8 cellular contexts compared by ENCODE assay signal in genomic region chr5:10562202-10563131, GRCh38.
DNase-seq lines count a peak whose midpoint lies in the region; ATAC-seq and TF ChIP-seq lines count a peak whose summit lies in the region.

No MANE protein-coding gene starts in this region.

- H3K4me2 ChIP-seq in OCI-LY3 (ENCODE audit: low read length) = peak overlapping the region; percentile 95

- H3K79me2 ChIP-seq in OCI-LY3 (ENCODE audit: low read length) = peaks cover 38% of the 10 kb centered on the region

- no peaks in the 10 kb centered on the region for H3K27me3 ChIP-seq in OCI-LY3 (ENCODE audit: low read depth, low read length)
- peaks cover 77% of the 10 kb centered on the region for H3K27me3 ChIP-seq in iPS-18a (ENCODE audit: control insufficient read depth, insufficient read depth, low read length)

- H3K4me1 ChIP-seq in ES-I3 (ENCODE audit: insufficient read depth, low read length) (peaks cover 20% of the 10 kb centered on the region), OCI-LY3 (ENCODE audit: low read length) (peaks cover 65% of the 10 kb centered on the region), iPS-18a (ENCODE audit: control insufficient read depth, low read depth, low read length) (peaks cover 8% of the 10 kb centered on the region)

- H3K27ac ChIP-seq in OCI-LY3 (ENCODE audit: low read length) (peak overlapping the region; percentile 93), iPS-18a (ENCODE audit: low read length) (no peak overlapping the region)

- H2AFZ ChIP-seq in OCI-LY3 (ENCODE audit: low read depth, low read length) = no peak overlapping the region

- H3K9me3 ChIP-seq in ES-I3 (ENCODE audit: control insufficient read depth, insufficient read depth, low read length) (no peaks in the 10 kb centered on the region), OCI-LY3 (ENCODE audit: insufficient read depth, low read length) (no peaks in the 10 kb centered on the region), iPS-18a (ENCODE audit: control insufficient read depth, low read depth, low read length) (no peaks in the 10 kb centered on the region)

- H3K9ac ChIP-seq in ES-I3 (ENCODE audit: low read depth, low read length) (peak overlapping the region; percentile 67; the same call in 1 of the 2 replicates), OCI-LY3 (ENCODE audit: low read length) (peak overlapping the region; percentile 91), iPS-18a (ENCODE audit: low read length) (no peak overlapping the region)

- no peak for TF ChIP-seq CTCF in OCI-LY3 (IDR thresholded peaks at IDR 0.05; ENCODE audit: low read depth, low read length)

- peak; percentile 21 for ATAC-seq in GM21576 (IDR thresholded peaks at IDR 0.05; ENCODE audit: unreplicated experiment)

- H4K20me1 ChIP-seq in OCI-LY3 (ENCODE audit: insufficient read depth, low read length) = peaks cover 22% of the 10 kb centered on the region

- H3K36me3 ChIP-seq in ES-I3 (ENCODE audit: insufficient read depth, low read length) (no peaks in the 10 kb centered on the region), OCI-LY3 (replicated peaks; ENCODE audit: low read depth, low read length) (peaks cover 19% of the 10 kb centered on the region), iPS-18a (ENCODE audit: control insufficient read depth, low read depth, low read length) (no peaks in the 10 kb centered on the region)

- H3K4me3 ChIP-seq in OCI-LY3 (ENCODE audit: low read length) (peak overlapping the region; percentile 90), iPS-18a (ENCODE audit: low read length) (peak overlapping the region; percentile 57)

- DNase-seq in DMS153 (lab: John Stamatoyannopoulos, UW) = no peak
- no peak for DNase-seq in NCI-H2081 treated with DMSO at 0.1 percent for 48 hours (lab: John Stamatoyannopoulos, UW)
- DNase-seq in superior temporal gyrus (ENCODE audit: extremely low spot score) = no peak
- DNase-seq in NCI-H1930 (lab: John Stamatoyannopoulos, UW) = no peak
